1 cellular context compared by ENCODE assay signal in the genomic region with DNA sequence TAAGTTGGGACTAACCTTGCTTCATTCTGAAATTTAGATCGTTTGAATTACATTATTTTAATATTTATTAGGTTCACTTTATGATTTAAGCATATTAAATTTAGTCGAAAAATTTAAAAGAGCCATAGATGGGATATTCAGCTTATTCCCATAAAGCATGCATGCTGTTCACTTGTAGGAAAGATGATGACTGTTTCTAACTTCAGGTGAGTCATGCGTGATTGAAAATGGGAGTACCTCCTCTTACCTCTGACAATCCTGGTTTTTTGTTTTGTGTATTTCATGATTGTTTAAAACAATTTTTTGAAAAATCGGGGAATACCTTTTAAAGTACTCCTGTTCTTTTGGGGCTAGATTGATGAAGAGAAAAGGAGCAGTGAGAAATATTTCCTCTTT.
TF ChIP-seq lines count a peak whose summit lies in the region.

No MANE protein-coding gene starts in this region.

TF ChIP-seq in H1, 55 proteins besides CTCF, POLR2A, EP300 and RAD21 (continued from another document):
- TF ChIP-seq, protein P1, sequence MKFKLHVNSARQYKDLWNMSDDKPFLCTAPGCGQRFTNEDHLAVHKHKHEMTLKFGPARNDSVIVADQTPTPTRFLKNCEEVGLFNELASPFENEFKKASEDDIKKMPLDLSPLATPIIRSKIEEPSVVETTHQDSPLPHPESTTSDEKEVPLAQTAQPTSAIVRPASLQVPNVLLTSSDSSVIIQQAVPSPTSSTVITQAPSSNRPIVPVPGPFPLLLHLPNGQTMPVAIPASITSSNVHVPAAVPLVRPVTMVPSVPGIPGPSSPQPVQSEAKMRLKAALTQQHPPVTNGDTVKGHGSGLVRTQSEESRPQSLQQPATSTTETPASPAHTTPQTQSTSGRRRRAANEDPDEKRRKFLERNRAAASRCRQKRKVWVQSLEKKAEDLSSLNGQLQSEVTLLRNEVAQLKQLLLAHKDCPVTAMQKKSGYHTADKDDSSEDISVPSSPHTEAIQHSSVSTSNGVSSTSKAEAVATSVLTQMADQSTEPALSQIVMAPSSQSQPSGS (IDR thresholded peaks at IDR 0.05; ENCODE audit: low read length): no peak
- TF ChIP-seq, protein P2, sequence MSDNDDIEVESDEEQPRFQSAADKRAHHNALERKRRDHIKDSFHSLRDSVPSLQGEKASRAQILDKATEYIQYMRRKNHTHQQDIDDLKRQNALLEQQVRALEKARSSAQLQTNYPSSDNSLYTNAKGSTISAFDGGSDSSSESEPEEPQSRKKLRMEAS (IDR thresholded peaks at IDR 0.05): no peak
- TF ChIP-seq HDAC2 (IDR thresholded peaks at IDR 0.05; ENCODE audit: borderline replicate concordance in 1 of 2, low read depth in 2 of 2, low read length in 2 of 2) (no peak), TEAD4 (IDR thresholded peaks at IDR 0.05; ENCODE audit: low read depth, low read length) (no peak), PHF8 (conservative IDR thresholded peaks at IDR 0.05; ENCODE audit: low read depth, low read length) (no peak), NANOG (IDR thresholded peaks at IDR 0.05; ENCODE audit: insufficient read depth, low read depth, low read length, poor library complexity, severe bottlenecking) (no peak), KDM4A (IDR thresholded peaks at IDR 0.05; ENCODE audit: low read depth, low read length, severe bottlenecking) (no peak)
